ENCODE assay signal across 22 cellular contexts in the genomic region with DNA sequence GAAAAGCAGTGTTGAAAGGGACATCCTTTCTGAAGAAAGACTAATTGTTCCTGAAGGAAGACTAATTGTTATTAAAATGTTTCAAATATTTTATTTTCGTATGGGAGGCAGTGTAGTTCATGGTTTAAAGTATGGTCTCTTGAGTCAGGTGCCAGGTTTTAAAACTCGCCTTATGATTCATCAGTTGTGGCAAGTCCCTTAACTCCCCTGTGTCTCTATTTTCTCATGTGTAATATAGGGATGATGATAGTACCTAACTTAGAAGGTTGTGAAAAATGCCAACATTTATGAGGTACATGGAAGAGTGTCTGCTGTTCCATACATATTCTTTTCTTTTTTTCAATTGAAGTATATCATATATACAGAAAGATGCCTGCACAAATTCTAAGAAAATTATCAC.
"Had no signal": no experiment of that assay in that cellular context is flagged by ENCODE, and none has a peak within 500 bp of the region (broad histone marks: within the 10 kb centered on the region; RNA-seq: fewer than 3 reads in every experiment).

No MANE protein-coding gene starts in this region.

- H3K36me3 Mint-ChIP-seq: activated naive CD4-positive, alpha-beta T cell treated with anti-CD3 and anti-CD28 coated beads, Interleukin-2, amount 10 ng/mL, durations not matched to agents 7 days and 5 days; memory B cell had no signal

- H3K4me3 Mint-ChIP-seq: activated CD4-positive, alpha-beta memory T cell treated with anti-CD3 and anti-CD28 coated beads for 36 hours; activated naive CD4-positive, alpha-beta T cell treated with anti-CD3 and anti-CD28 coated beads, Interleukin-2, amount 10 ng/mL, durations not matched to agents 7 days and 5 days; central memory CD8-positive, alpha-beta T cell; memory B cell; nephron; stimulated activated naive CD8-positive, alpha-beta T cell treated with anti-CD3 and anti-CD28 coated beads, Interleukin-15, Interleukin-2, amounts not matched to agents 100 ng/mL and 50 ng/mL, for 24 hours had no signal

- H3K27ac Mint-ChIP-seq: activated CD4-positive, alpha-beta memory T cell treated with anti-CD3 and anti-CD28 coated beads for 36 hours; activated naive CD4-positive, alpha-beta T cell treated with anti-CD3 and anti-CD28 coated beads, Interleukin-2, amount 10 ng/mL, durations not matched to agents 7 days and 5 days; memory B cell; nephron had no signal

- H3K4me1 Mint-ChIP-seq: activated naive CD4-positive, alpha-beta T cell treated with anti-CD3 and anti-CD28 coated beads, Interleukin-2, amount 10 ng/mL, durations not matched to agents 7 days and 5 days; central memory CD8-positive, alpha-beta T cell; memory B cell; nephron had no signal

- H3K27me3 ChIP-seq: ascending aorta, gastroesophageal sphincter, neutrophil, ovary, right atrium auricular region, tibial artery had no signal

- DNase-seq: activated CD4-positive, alpha-beta memory T cell treated with anti-CD3 and anti-CD28 coated beads for 36 hours; activated CD4-positive, alpha-beta T cell treated with anti-CD3 and anti-CD28 coated beads for 4 hours; activated naive CD4-positive, alpha-beta T cell treated with anti-CD3 and anti-CD28 coated beads, Interleukin-2, amount 10 ng/mL, durations not matched to agents 7 days and 5 days; adrenal gland; effector memory CD4-positive, alpha-beta T cell; head of caudate nucleus; left cardiac atrium; ovary; spleen; stimulated activated CD4-positive, alpha-beta T cell treated with anti-CD3 and anti-CD28 coated beads, Interleukin-4, amount 100 ng/mL, for 24 hours; T-helper 1 cell; tibial artery had no signal

- H3K27me3 Mint-ChIP-seq: activated naive CD4-positive, alpha-beta T cell treated with anti-CD3 and anti-CD28 coated beads, Interleukin-2, amount 10 ng/mL, durations not matched to agents 7 days and 5 days; memory B cell had no signal

- H3K36me3 ChIP-seq: adrenal gland, ascending aorta, gastroesophageal sphincter, neutrophil, ovary, prostate gland, right atrium auricular region, spleen, tibial artery had no signal

- H3K27ac ChIP-seq: adrenal gland, ascending aorta, gastroesophageal sphincter, neutrophil, ovary, prostate gland, right atrium auricular region, spleen, tibial artery had no signal

- H3K4me1 ChIP-seq: adrenal gland, ascending aorta, gastroesophageal sphincter, prostate gland, right atrium auricular region, spleen, tibial artery had no signal

- ATAC-seq: esophagus mucosa, gastroesophageal sphincter, left cardiac atrium had no signal

- H3K9me3 ChIP-seq: gastroesophageal sphincter, neutrophil, ovary, prostate gland had no signal

- H3K4me3 ChIP-seq: adrenal gland, ascending aorta, gastroesophageal sphincter, ovary, prostate gland, right atrium auricular region, spleen, tibial artery had no signal
